25 cellular contexts compared by ENCODE assay signal in the genomic region with DNA sequence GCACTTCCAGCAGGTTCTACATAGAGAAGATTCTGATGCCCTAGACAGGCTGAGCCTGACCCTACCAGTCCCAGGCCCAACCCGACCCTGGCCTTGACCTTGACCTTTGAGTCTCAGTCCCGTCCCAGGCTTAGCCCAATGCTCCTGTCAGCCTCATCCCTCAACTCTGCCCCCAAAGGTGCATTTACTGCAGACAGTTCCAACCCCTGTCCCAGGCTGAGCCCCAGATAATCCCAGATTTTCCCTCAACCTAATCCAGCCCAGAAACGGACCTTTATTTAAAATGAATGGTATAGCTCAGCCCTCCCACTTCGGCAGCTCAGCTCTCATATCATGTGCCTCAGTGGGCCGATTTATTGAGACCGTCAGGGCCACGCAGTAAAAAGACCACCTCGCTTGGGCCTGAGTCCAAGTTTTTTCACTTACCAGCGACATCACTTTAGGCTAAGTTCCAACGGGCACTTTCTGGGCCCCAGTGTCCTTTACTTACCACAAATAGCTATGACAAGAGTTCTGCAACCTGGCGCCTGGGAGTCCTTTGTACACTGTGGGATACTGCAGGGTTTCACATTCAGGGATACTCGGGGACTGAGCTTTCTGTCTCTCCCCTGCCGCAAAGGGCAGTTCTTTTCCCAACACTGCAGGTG.
"Had no signal": no experiment of that assay in that cellular context is flagged by ENCODE, and none has a peak within 500 bp of the region (broad histone marks: within the 10 kb centered on the region; RNA-seq: fewer than 3 reads in every experiment).

No MANE protein-coding gene starts in this region.

- H3K4me3 ChIP-seq: adrenal gland, Peyer's patch, SJCRH30 had no signal

- ATAC-seq: activated CD4-positive, CD25-positive, alpha-beta regulatory T cell treated with anti-CD3 and anti-CD28 coated beads, Interleukin-2, amount 50 U/mL, for 24 hours had no signal

- H3K9me3 ChIP-seq: adrenal gland, Peyer's patch, SJCRH30, SK-N-SH had no signal

- H3K9me3 Mint-ChIP-seq: activated CD4-positive, alpha-beta memory T cell treated with anti-CD3 and anti-CD28 coated beads for 36 hours; activated CD4-positive, alpha-beta T cell treated with anti-CD3 and anti-CD28 coated beads, Interleukin-2, amount 10 ng/mL, durations not matched to agents 24 days and 14 days; activated naive CD4-positive, alpha-beta T cell treated with anti-CD3 and anti-CD28 coated beads, Interleukin-2, amount 10 ng/mL, durations not matched to agents 7 days and 5 days; activated naive CD8-positive, alpha-beta T cell treated with anti-CD3 and anti-CD28 coated beads, Interleukin-2, amount 10 ng/mL, durations not matched to agents 7 days and 5 days; activated T-cell treated with anti-CD3 and anti-CD28 coated beads, Interleukin-2, amount 50 U/mL, for 4 hours; central memory CD8-positive, alpha-beta T cell had no signal

- H3K4me3 Mint-ChIP-seq: activated CD4-positive, alpha-beta memory T cell treated with anti-CD3 and anti-CD28 coated beads for 36 hours; activated CD4-positive, alpha-beta T cell treated with anti-CD3 and anti-CD28 coated beads, Interleukin-2, amount 10 ng/mL, durations not matched to agents 24 days and 14 days; activated naive CD4-positive, alpha-beta T cell treated with anti-CD3 and anti-CD28 coated beads, Interleukin-2, amount 10 ng/mL, durations not matched to agents 7 days and 5 days; activated naive CD8-positive, alpha-beta T cell treated with anti-CD3 and anti-CD28 coated beads, Interleukin-2, amount 10 ng/mL, durations not matched to agents 7 days and 5 days; activated T-cell treated with anti-CD3 and anti-CD28 coated beads, Interleukin-2, amount 50 U/mL, for 4 hours; central memory CD8-positive, alpha-beta T cell; IgD-negative memory B cell had no signal

- H3K4me1 ChIP-seq: adrenal gland, Peyer's patch had no signal

- H3K36me3 ChIP-seq: adrenal gland, Peyer's patch, SJCRH30 had no signal

- H3K36me3 Mint-ChIP-seq: activated CD4-positive, alpha-beta memory T cell treated with anti-CD3 and anti-CD28 coated beads for 36 hours; activated naive CD4-positive, alpha-beta T cell treated with anti-CD3 and anti-CD28 coated beads, Interleukin-2, amount 10 ng/mL, durations not matched to agents 7 days and 5 days; activated naive CD8-positive, alpha-beta T cell treated with anti-CD3 and anti-CD28 coated beads, Interleukin-2, amount 10 ng/mL, durations not matched to agents 7 days and 5 days had no signal

- H3K27ac Mint-ChIP-seq: activated CD4-positive, alpha-beta memory T cell treated with anti-CD3 and anti-CD28 coated beads for 36 hours; activated CD4-positive, alpha-beta T cell treated with anti-CD3 and anti-CD28 coated beads, Interleukin-2, amount 10 ng/mL, durations not matched to agents 24 days and 14 days; activated naive CD4-positive, alpha-beta T cell treated with anti-CD3 and anti-CD28 coated beads, Interleukin-2, amount 10 ng/mL, durations not matched to agents 7 days and 5 days; activated naive CD8-positive, alpha-beta T cell treated with anti-CD3 and anti-CD28 coated beads, Interleukin-2, amount 10 ng/mL, durations not matched to agents 7 days and 5 days had no signal

- H3K4me1 Mint-ChIP-seq: activated CD4-positive, alpha-beta T cell treated with anti-CD3 and anti-CD28 coated beads, Interleukin-2, amount 10 ng/mL, durations not matched to agents 24 days and 14 days; activated naive CD4-positive, alpha-beta T cell treated with anti-CD3 and anti-CD28 coated beads, Interleukin-2, amount 10 ng/mL, durations not matched to agents 7 days and 5 days; activated naive CD8-positive, alpha-beta T cell treated with anti-CD3 and anti-CD28 coated beads, Interleukin-2, amount 10 ng/mL, durations not matched to agents 7 days and 5 days; central memory CD8-positive, alpha-beta T cell; IgD-negative memory B cell had no signal

- DNase-seq: activated CD4-positive, alpha-beta memory T cell treated with anti-CD3 and anti-CD28 coated beads for 36 hours; activated CD4-positive, alpha-beta T cell treated with anti-CD3 and anti-CD28 coated beads, Interleukin-2, amount 10 ng/mL, durations not matched to agents 24 days and 14 days; activated CD8-positive, alpha-beta memory T cell treated with anti-CD3 and anti-CD28 coated beads for 24 hours; activated gamma-delta T cell; activated naive CD4-positive, alpha-beta T cell treated with anti-CD3 and anti-CD28 coated beads, Interleukin-2, amount 10 ng/mL, durations not matched to agents 7 days and 5 days; activated naive CD8-positive, alpha-beta T cell treated with anti-CD3 and anti-CD28 coated beads, Interleukin-2, amount 10 ng/mL, durations not matched to agents 7 days and 5 days; activated T-cell treated with anti-CD3 and anti-CD28 coated beads, Interleukin-2, amount 50 U/mL, for 4 hours; KG1; NCI-H1048; NCI-H187 treated with DMSO at 0.1 percent for 48 hours; NCI-H2171 treated with DMSO at 0.1 percent for 48 hours; NCI-H345; NCI-H510A; NCI-H526 treated with DMSO at 0.1 percent for 48 hours; NCI-H82; NK-92 treated with Interleukin-12 subunit alpha and Interleukin-12 subunit beta, amount 100 ng/mL, for 24 hours; Right ventricle myocardium superior; SJCRH30; SK-N-SH; T-helper 1 cell had no signal

- H3K27me3 Mint-ChIP-seq: activated CD4-positive, alpha-beta T cell treated with anti-CD3 and anti-CD28 coated beads, Interleukin-2, amount 10 ng/mL, durations not matched to agents 24 days and 14 days; activated naive CD8-positive, alpha-beta T cell treated with anti-CD3 and anti-CD28 coated beads, Interleukin-2, amount 10 ng/mL, durations not matched to agents 7 days and 5 days had no signal

- H3K27me3 ChIP-seq: adrenal gland, Peyer's patch, SJCRH30 had no signal
